ENCODE assay signal across 8 cellular contexts in the genomic region with DNA sequence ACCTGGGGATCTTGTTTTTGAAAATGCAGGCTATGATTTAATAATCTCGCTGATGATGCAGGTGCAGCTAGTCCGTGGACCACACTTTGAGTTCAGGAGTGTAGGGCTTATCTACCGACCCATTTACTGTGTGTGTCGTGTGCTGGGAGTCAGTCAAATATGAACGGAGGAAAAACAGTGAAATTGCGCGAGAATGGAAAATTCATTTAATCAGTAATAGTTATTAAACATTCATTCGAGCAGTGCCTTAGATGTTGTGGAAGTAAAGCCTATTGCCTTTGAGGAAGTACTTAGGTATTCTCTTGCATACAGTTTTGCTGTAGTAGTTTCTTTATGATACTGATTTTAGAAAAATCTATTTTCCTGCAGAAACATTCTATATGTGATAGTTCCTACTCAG. TPM values are rescaled to one million over a fixed set of nuclear protein-coding genes. Genes with fewer than 3 reads are reported as not detected.
DNase-seq lines count a peak whose midpoint lies in the region; ATAC-seq, FAIRE-seq and TF ChIP-seq lines count a peak whose summit lies in the region.

No MANE protein-coding gene starts in this region.

- FAIRE-seq in pancreas (lab: Jason Lieb, UNC) (no peak), RCC 7860 (lab: Jason Lieb, UNC) (no peak)

- H3K9ac ChIP-seq in DND-41 (ENCODE audit: low read depth, low read length) (peak overlapping the region; percentile 81), NT2/D1 (ENCODE audit: insufficient read length, low read depth) (peak overlapping the region; percentile 94), endodermal cell (ENCODE audit: extremely low read depth, low read length, poor library complexity, severe bottlenecking) (peak overlapping the region; percentile 87)

- no peak for ATAC-seq in DND-41 (ENCODE audit: insufficient read depth, low read depth)
- ATAC-seq in pancreas, result no peak

- H2AFZ ChIP-seq in DND-41 (ENCODE audit: low read depth, low read length), result peak overlapping the region; percentile 96

- no peaks in the 10 kb centered on the region for H3K9me3 Mint-ChIP-seq in endodermal cell

- intact Hi-C loops in pancreas (cut with DNase I), result no loop called here

- WGBS in endodermal cell (ENCODE audit: insufficient coverage in 1 of 2, insufficient read length in 1 of 2), 2 experiments, result 12 to 30% methylated on average over 7 to 8 of the region's 8 CpGs
- 0 to 2% methylated on average over 8 of the region's 8 CpGs for WGBS in pancreas, 2 donors

- H3K4me1 ChIP-seq in DND-41 (ENCODE audit: insufficient read depth, low read length) (peaks cover 50% of the 10 kb centered on the region), NT2/D1 (ENCODE audit: insufficient read depth, insufficient read length) (no peaks in the 10 kb centered on the region), endodermal cell (ENCODE audit: control insufficient read depth, insufficient read depth, low read length) (peaks cover 5% of the 10 kb centered on the region), pancreas (peaks cover 5 to 31% (median 26%) of the 10 kb centered on the region in 3 donors)

- H3K27me3 ChIP-seq in DND-41 (ENCODE audit: insufficient read depth, low read length, poor library complexity) (no peaks in the 10 kb centered on the region), NT2/D1 (ENCODE audit: insufficient read depth, insufficient read length) (no peaks in the 10 kb centered on the region), endodermal cell (ENCODE audit: control insufficient read depth, insufficient read depth, low read length, poor library complexity, severe bottlenecking) (no peaks in the 10 kb centered on the region), pancreas (no peaks in the 10 kb centered on the region)

- H3K79me2 ChIP-seq in DND-41 (ENCODE audit: insufficient read depth, low read length), result peaks cover 45% of the 10 kb centered on the region

- H3K4me3 ChIP-seq in DND-41 (ENCODE audit: low read depth in 1 of 2, low read length in 2 of 2) (peak overlapping the region; percentile 63 to 88; a peak in 3 of 4 replicates), NT2/D1 (ENCODE audit: insufficient read length, low read depth) (peak overlapping the region; percentile 88), endodermal cell (ENCODE audit: low read length) (peak overlapping the region; percentile 97), pancreas (peak overlapping the region; percentile 67 to 88 (median 80))

- H3K27ac Mint-ChIP-seq in endodermal cell, result peak overlapping the region; percentile 95

- H3K9me3 ChIP-seq in DND-41 (ENCODE audit: insufficient read depth, low read length, severe bottlenecking) (no peaks in the 10 kb centered on the region), NT2/D1 (ENCODE audit: insufficient read depth, low read length) (no peaks in the 10 kb centered on the region), endodermal cell (ENCODE audit: control insufficient read depth, low read length) (peaks cover 9% of the 10 kb centered on the region), pancreas (no peaks in the 10 kb centered on the region)

- H3K27ac ChIP-seq in DND-41 (ENCODE audit: low read length) (peak overlapping the region; percentile 84; the same call in 1 of the 2 replicates), endodermal cell (ENCODE audit: low read depth, low read length) (no peak overlapping the region), pancreas (peak overlapping the region; percentile 93 to 99 (median 98))

- H3K36me3 Mint-ChIP-seq in endodermal cell (ENCODE audit: low read depth), result peaks cover 13% of the 10 kb centered on the region

- peak overlapping the region; percentile 87 for H3K4me2 ChIP-seq in DND-41 (ENCODE audit: insufficient read depth, low read length)

- TF ChIP-seq CTCF in DND-41 (IDR thresholded peaks at IDR 0.05; ENCODE audit: borderline replicate concordance, extremely low read depth, low read length, poor library complexity, severe bottlenecking) (no peak), endodermal cell (conservative IDR thresholded peaks at IDR 0.05) (no peak), pancreas (IDR thresholded peaks at IDR 0.05) (no peak)

- peak overlapping the region; percentile 91 for H3K4me3 Mint-ChIP-seq in endodermal cell

- no peak for DNase-seq in DND-41
- no peak for DNase-seq in NT2/D1 (ENCODE audit: low read depth, low spot score)
- DNase-seq in endodermal cell, result no peak
- DNase-seq in pancreas, result no peak
- no peak for DNase-seq in SHP77 treated with DMSO at 0.1 percent for 48 hours (lab: John Stamatoyannopoulos, UW)
- no peak for DNase-seq in AG08396 (ENCODE audit: low spot score)
- no peak for DNase-seq in RCC 7860 (ENCODE audit: low spot score)
- no peak for DNase-seq in amniotic stem cell (lab: John Stamatoyannopoulos, UW)

- no peaks in the 10 kb centered on the region for H3K27me3 Mint-ChIP-seq in endodermal cell (ENCODE audit: insufficient read depth)

- H3K36me3 ChIP-seq in DND-41 (ENCODE audit: insufficient read depth, low read length) (no peaks in the 10 kb centered on the region; the same call in 1 of the 2 replicates), NT2/D1 (ENCODE audit: insufficient read depth, insufficient read length, low read length) (no peaks in the 10 kb centered on the region), endodermal cell (ENCODE audit: control insufficient read depth, insufficient read depth, low read length) (peaks cover 6% of the 10 kb centered on the region), pancreas (no peaks in the 10 kb centered on the region)

- no peaks in the 10 kb centered on the region for H4K20me1 ChIP-seq in DND-41 (ENCODE audit: insufficient read depth, low read length)

- H3K4me1 Mint-ChIP-seq in endodermal cell, result peaks cover 52% of the 10 kb centered on the region

RNA-seq across cellular contexts. Expression of gene RAB33B, which starts 0.7 kb away (rescaled TPM):
- total RNA-seq in endodermal cell, result 10 to 100 TPM in 1 of 2 donors, 1 to 10 TPM in 1; 8.7 to 11.4 TPM
- polyA plus RNA-seq in endodermal cell (2013, experiment 1 of 2), result 6.3 TPM
- polyA plus RNA-seq in endodermal cell (2013, experiment 2 of 2), result 6.0 TPM
- 1 to 10 TPM; 4.0 to 7.5 (median 4.7) TPM for total RNA-seq in pancreas
- 1 to 10 TPM; 2.4 to 5.0 TPM for polyA plus RNA-seq in pancreas
